ENCODE assay signal across 9 cellular contexts in the genomic region with DNA sequence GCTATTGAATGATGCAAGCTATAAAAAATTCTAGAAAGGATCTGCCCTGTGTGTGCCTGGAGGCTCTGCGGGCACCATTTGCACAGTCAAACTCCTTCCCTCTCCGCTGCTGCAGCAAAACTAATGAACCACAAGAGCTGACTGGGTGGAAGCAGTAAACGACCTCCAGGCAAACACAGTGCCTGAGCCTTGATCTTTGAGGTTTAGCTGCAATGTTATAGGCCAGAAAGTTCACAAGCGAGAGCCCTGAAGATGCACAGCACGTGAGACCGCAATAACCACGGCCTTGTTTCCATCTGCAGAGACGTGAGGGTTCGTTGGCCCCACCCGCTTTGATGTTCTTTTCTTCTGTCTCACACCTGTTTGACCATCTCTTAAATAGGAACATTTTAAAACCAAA.
DNase-seq lines count a peak whose midpoint lies in the region; ATAC-seq and TF ChIP-seq lines count a peak whose summit lies in the region.
"Had no signal": no experiment of that assay in that cellular context is flagged by ENCODE, and none has a peak within 500 bp of the region (broad histone marks: within the 10 kb centered on the region; RNA-seq: fewer than 3 reads in every experiment).

No MANE protein-coding gene starts in this region.

- H2AFZ ChIP-seq in DND-41 (ENCODE audit: low read depth, low read length), result no peak overlapping the region; the same call in 1 of the 2 replicates
- H2AFZ ChIP-seq: parathyroid adenoma had no signal

- no peak overlapping the region for H3K4me3 ChIP-seq in DND-41 (ENCODE audit: low read depth in 1 of 2, low read length in 2 of 2)

- H3K36me3 ChIP-seq in DND-41 (ENCODE audit: insufficient read depth, low read length), result no peaks in the 10 kb centered on the region

- no peaks in the 10 kb centered on the region for H4K20me1 ChIP-seq in DND-41 (ENCODE audit: insufficient read depth, low read length)

- POLR2A ChIA-PET in activated CD4-positive, alpha-beta T cell treated with anti-CD3 and anti-CD28 coated beads for 36 hours (lab: Charles Lee), result no interaction called here

- peaks cover 16% of the 10 kb centered on the region for H3K27me3 Mint-ChIP-seq in activated CD4-positive, alpha-beta T cell treated with anti-CD3 and anti-CD28 coated beads for 36 hours
- no peaks in the 10 kb centered on the region for H3K27me3 Mint-ChIP-seq in glutamatergic neuron (ENCODE audit: unreplicated experiment)

- H3K4me1 Mint-ChIP-seq in activated CD4-positive, alpha-beta T cell treated with anti-CD3 and anti-CD28 coated beads for 36 hours, result peaks cover 43% of the 10 kb centered on the region
- H3K4me1 Mint-ChIP-seq in glutamatergic neuron (ENCODE audit: low read depth, unreplicated experiment), result no peaks in the 10 kb centered on the region

- intact Hi-C loops in activated CD4-positive, alpha-beta T cell treated with anti-CD3 and anti-CD28 coated beads for 36 hours (cut with DNase I, micrococcal nuclease), result loop anchor here (1.0 to 5.0 kb wide), 3 partner anchors 67 to 87 kb away; no protein-coding TSS in a partner anchor

- H3K4me2 ChIP-seq in DND-41 (ENCODE audit: insufficient read depth, low read length), result peak overlapping the region; percentile 55

- no peaks in the 10 kb centered on the region for H3K27me3 ChIP-seq in DND-41 (ENCODE audit: insufficient read depth, low read length, poor library complexity)

- H3K79me2 ChIP-seq in DND-41 (ENCODE audit: insufficient read depth, low read length), result no peaks in the 10 kb centered on the region
- H3K79me2 ChIP-seq: parathyroid adenoma had no signal

- peak; percentile 92 for DNase-seq in DND-41
- peak; percentile 74 for DNase-seq in activated CD4-positive, alpha-beta T cell treated with anti-CD3 and anti-CD28 coated beads for 36 hours
- DNase-seq in germinal center (ENCODE audit: low spot score), result peak; percentile 7
- DNase-seq in NCI-H2227 (lab: John Stamatoyannopoulos, UW; ENCODE audit: unreplicated experiment), result no peak
- no peak for DNase-seq in C1 segment of cervical spinal cord (lab: John Stamatoyannopoulos, UW)
- DNase-seq in glutamatergic neuron, result no peak

- H3K4me1 ChIP-seq in DND-41 (ENCODE audit: insufficient read depth, low read length), result peaks cover 41% of the 10 kb centered on the region
- H3K4me1 ChIP-seq: parathyroid adenoma had no signal

- H3K36me3 Mint-ChIP-seq in activated CD4-positive, alpha-beta T cell treated with anti-CD3 and anti-CD28 coated beads for 36 hours (ENCODE audit: low read depth), result no peaks in the 10 kb centered on the region
- peaks cover 4% of the 10 kb centered on the region for H3K36me3 Mint-ChIP-seq in glutamatergic neuron (ENCODE audit: unreplicated experiment)

- H3K27ac ChIP-seq in DND-41 (ENCODE audit: low read length), result peak overlapping the region; percentile 82
- H3K27ac ChIP-seq: parathyroid adenoma had no signal

- ATAC-seq in DND-41 (ENCODE audit: insufficient read depth, low read depth) (peak; percentile 96), HG03342 (IDR thresholded peaks at IDR 0.05; ENCODE audit: unreplicated experiment) (peak; percentile 62), esophagus mucosa (no peak)
- peak; percentile 70 for ATAC-seq in activated CD4-positive, alpha-beta T cell treated with anti-CD3 and anti-CD28 coated beads for 36 hours

- no peak overlapping the region for H3K4me3 Mint-ChIP-seq in activated CD4-positive, alpha-beta T cell treated with anti-CD3 and anti-CD28 coated beads for 36 hours
- no peak overlapping the region for H3K4me3 Mint-ChIP-seq in glutamatergic neuron (ENCODE audit: unreplicated experiment)

- H3K9me3 Mint-ChIP-seq in activated CD4-positive, alpha-beta T cell treated with anti-CD3 and anti-CD28 coated beads for 36 hours (ENCODE audit: low read depth), result peaks cover 9% of the 10 kb centered on the region
- peaks cover 8% of the 10 kb centered on the region for H3K9me3 Mint-ChIP-seq in glutamatergic neuron (ENCODE audit: unreplicated experiment)

- peaks cover 20% of the 10 kb centered on the region for H3K9me3 ChIP-seq in DND-41 (ENCODE audit: insufficient read depth, low read length, severe bottlenecking)

- CTCF ChIA-PET in activated CD4-positive, alpha-beta T cell treated with anti-CD3 and anti-CD28 coated beads for 36 hours (lab: Charles Lee), result no interaction called here

- no peak overlapping the region for H3K27ac Mint-ChIP-seq in activated CD4-positive, alpha-beta T cell treated with anti-CD3 and anti-CD28 coated beads for 36 hours
- no peak overlapping the region for H3K27ac Mint-ChIP-seq in glutamatergic neuron (ENCODE audit: unreplicated experiment)

- no peak for TF ChIP-seq CTCF in DND-41 (IDR thresholded peaks at IDR 0.05; ENCODE audit: borderline replicate concordance, extremely low read depth, low read length, poor library complexity, severe bottlenecking)
- no peak for TF ChIP-seq CTCF in glutamatergic neuron (IDR thresholded peaks at IDR 0.05; ENCODE audit: partially characterized antibody, unreplicated experiment)

- H3K9ac ChIP-seq in DND-41 (ENCODE audit: low read depth, low read length), result peak overlapping the region; percentile 12; the same call in 1 of the 2 replicates
- H3K9ac ChIP-seq: parathyroid adenoma had no signal

Comparison
In these comparisons a context has a peak if more than half of its experiments do, and no peak if none do; other contexts are left out.
1. DNase-seq: peak in DND-41 (single experiment), activated CD4-positive, alpha-beta T cell treated with anti-CD3 and anti-CD28 coated beads for 36 hours (single experiment) and germinal center (single experiment); none in NCI-H2227 (single experiment), C1 segment of cervical spinal cord (0 of 14) and glutamatergic neuron (single experiment).